Comparison of ENCODE assay signal across 1 cellular context in genomic region chr22:42344391-42344861, GRCh38.
TF ChIP-seq lines count a peak whose summit lies in the region.

No MANE protein-coding gene starts in this region.

TF ChIP-seq in GM23338, 12 proteins besides CTCF, POLR2A, EP300 and RAD21 (continued from another document):
- TF ChIP-seq ZNF462 (CRISPR knock-in tag; IDR thresholded peaks at IDR 0.05) (no peak), ZNF114 (CRISPR knock-in tag; IDR thresholded peaks at IDR 0.05) (no peak), JUNB (IDR thresholded peaks at IDR 0.05; ENCODE audit: unreplicated experiment) (no peak), ZNF331 (CRISPR knock-in tag; IDR thresholded peaks at IDR 0.05; ENCODE audit: low read depth) (no peak)
